ENCODE assay signal across 1 cellular context in the genomic region with DNA sequence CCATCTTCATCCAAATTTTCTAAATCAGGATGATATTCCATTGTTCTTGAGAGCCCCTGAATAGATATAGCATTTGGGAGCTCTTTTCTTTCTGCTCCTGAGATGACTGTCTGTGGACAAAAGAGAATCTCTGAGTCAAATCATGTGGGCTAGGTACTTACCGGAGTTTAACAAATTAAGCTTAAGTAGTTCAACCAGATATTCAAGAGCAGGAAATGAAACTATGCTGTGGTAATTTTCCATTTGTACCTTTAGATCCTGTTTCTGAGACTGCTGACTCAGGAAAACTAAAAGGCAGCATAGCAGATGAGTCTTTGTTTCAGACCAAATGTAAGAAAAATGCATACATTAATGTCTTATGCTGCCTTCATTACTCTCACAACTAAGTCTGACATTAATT.
A peak's percentile ranks its signal among the peaks of the same experiment; 100 is the strongest.
TF ChIP-seq lines count a peak whose summit lies in the region.

Gene CLEC7A (minus strand): TSS at position 158 of the 400 bp plus-strand sequence. CDS start 117 bp downstream, at position 41.

TF ChIP-seq in GM12878, 131 proteins besides CTCF, POLR2A, EP300 and RAD21 (continued from another document):
- TF ChIP-seq ZBTB4 (CRISPR knock-in tag; IDR thresholded peaks at IDR 0.05) = no peak
- no peak for TF ChIP-seq HDAC2 (IDR thresholded peaks at IDR 0.05)
- 0 out of 2 replicates have a peak, but pooled peaks have one; percentile 33 for TF ChIP-seq ZNF24 (IDR thresholded peaks at IDR 0.05)
- TF ChIP-seq FOXK2 (IDR thresholded peaks at IDR 0.05) = no peak
- no peak for TF ChIP-seq ELK1 (IDR thresholded peaks at IDR 0.05; ENCODE audit: low read depth, low read length)
- TF ChIP-seq REST (IDR thresholded peaks at IDR 0.05; ENCODE audit: low read depth, low read length) = no peak
- no peak for TF ChIP-seq HDAC6 (IDR thresholded peaks at IDR 0.05; ENCODE audit: unreplicated experiment)
- TF ChIP-seq ASH2L (IDR thresholded peaks at IDR 0.05; ENCODE audit: borderline replicate concordance, low read depth) = no peak
- no peak for TF ChIP-seq ZNF384 (IDR thresholded peaks at IDR 0.05; ENCODE audit: borderline replicate concordance, low read depth, low read length)
- no peak for TF ChIP-seq TCF3 (IDR thresholded peaks at IDR 0.05; ENCODE audit: borderline replicate concordance, insufficient read depth, low read depth, low read length)
- no peak for TF ChIP-seq SKIL (IDR thresholded peaks at IDR 0.05; ENCODE audit: low read depth, poor library complexity, severe bottlenecking)
- no peak for TF ChIP-seq USF1 (IDR thresholded peaks at IDR 0.05; ENCODE audit: borderline replicate concordance, extremely low read length, insufficient read depth, low read depth, low read length)
- TF ChIP-seq CREM (IDR thresholded peaks at IDR 0.05; ENCODE audit: low read depth) = peak; percentile 41; the same call in 1 of the 2 replicates
